1 cellular context compared by ENCODE assay signal in the genomic region with DNA sequence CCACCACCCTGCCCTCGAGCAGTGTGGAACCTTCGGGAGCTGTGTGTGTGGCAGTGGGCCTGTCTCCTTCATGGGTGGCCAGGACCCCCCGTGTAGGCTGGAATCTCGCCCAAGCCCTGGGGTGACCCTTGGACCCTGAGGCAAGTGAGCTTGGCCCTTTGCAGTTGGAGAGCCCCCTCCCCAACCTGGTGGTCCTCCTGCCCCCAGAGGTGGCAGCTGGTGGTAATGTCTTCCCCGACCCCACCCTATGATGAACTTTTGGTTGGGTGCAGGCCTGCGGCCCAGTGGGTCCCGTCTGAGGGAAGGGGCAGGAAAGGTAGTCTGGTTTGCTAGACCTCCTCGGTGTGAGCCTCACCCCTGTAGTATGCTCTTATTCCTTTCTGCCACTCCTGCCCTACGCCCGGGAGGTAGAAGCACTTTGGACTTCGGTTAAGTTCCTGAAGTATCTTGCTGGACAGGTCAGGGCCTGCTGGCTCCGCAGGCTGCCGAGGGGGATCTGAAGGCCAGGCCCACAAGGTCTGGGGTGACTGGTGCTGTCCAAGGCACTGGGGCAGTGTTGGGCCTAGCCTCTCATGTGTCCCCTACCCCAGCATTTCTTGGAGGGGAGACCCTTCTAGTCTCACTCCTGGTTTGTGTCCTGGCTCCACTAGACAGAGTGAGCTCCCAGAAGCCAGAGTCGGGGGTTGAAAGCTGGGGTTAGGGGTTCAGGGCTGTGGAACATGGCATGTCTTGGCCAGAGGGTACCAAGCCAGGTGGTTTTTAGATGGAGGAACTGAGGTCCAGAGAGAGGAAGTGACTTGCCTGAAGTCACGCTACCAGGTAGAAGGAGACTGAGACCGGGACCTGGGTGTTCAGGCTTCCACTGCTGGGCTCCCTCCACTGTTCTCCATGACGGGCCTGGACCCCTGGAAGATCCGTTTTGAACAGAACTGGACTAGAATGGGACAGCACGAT.
TF ChIP-seq lines count a peak whose summit lies in the region.

No MANE protein-coding gene starts in this region.

TF ChIP-seq in HepG2, 621 proteins besides CTCF, POLR2A, EP300 and RAD21 (continued from another document and continues in another):
- TF ChIP-seq, protein P1, sequence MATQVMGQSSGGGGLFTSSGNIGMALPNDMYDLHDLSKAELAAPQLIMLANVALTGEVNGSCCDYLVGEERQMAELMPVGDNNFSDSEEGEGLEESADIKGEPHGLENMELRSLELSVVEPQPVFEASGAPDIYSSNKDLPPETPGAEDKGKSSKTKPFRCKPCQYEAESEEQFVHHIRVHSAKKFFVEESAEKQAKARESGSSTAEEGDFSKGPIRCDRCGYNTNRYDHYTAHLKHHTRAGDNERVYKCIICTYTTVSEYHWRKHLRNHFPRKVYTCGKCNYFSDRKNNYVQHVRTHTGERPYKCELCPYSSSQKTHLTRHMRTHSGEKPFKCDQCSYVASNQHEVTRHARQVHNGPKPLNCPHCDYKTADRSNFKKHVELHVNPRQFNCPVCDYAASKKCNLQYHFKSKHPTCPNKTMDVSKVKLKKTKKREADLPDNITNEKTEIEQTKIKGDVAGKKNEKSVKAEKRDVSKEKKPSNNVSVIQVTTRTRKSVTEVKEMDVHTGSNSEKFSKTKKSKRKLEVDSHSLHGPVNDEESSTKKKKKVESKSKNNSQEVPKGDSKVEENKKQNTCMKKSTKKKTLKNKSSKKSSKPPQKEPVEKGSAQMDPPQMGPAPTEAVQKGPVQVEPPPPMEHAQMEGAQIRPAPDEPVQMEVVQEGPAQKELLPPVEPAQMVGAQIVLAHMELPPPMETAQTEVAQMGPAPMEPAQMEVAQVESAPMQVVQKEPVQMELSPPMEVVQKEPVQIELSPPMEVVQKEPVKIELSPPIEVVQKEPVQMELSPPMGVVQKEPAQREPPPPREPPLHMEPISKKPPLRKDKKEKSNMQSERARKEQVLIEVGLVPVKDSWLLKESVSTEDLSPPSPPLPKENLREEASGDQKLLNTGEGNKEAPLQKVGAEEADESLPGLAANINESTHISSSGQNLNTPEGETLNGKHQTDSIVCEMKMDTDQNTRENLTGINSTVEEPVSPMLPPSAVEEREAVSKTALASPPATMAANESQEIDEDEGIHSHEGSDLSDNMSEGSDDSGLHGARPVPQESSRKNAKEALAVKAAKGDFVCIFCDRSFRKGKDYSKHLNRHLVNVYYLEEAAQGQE (IDR thresholded peaks at IDR 0.05; ENCODE audit: borderline replicate concordance in 1 of 2, low read depth in 1 of 2, low read length in 2 of 2) = peak in 1 of 2 experiments; percentile 34; a peak in 1 of 4 replicates
- TF ChIP-seq NFE2 (CRISPR knock-in tag; IDR thresholded peaks at IDR 0.05) (no peak), SOX6 (IDR thresholded peaks at IDR 0.05) (no peak), SOX6 (CRISPR knock-in tag; IDR thresholded peaks at IDR 0.05) (no peak), ZNF30 (CRISPR knock-in tag; IDR thresholded peaks at IDR 0.05) (no peak), CCAR2 (optimal IDR thresholded peaks at IDR 0.05; ENCODE audit: low read depth, low read length) (no peak), ZFP36L2 (CRISPR knock-in tag; IDR thresholded peaks at IDR 0.05) (no peak), SOX13 (IDR thresholded peaks at IDR 0.05) (no peak), SOX13 (CRISPR knock-in tag; conservative IDR thresholded peaks at IDR 0.05 in 1 of 2, IDR thresholded peaks at IDR 0.05 in 1 of 2) (0 out of 4 replicates have a peak, but pooled peaks of 1 of the 2 experiments have one; percentile 32), SETDB1 (CRISPR knock-in tag; IDR thresholded peaks at IDR 0.05; ENCODE audit: borderline replicate concordance) (no peak), IKZF4 (CRISPR knock-in tag; IDR thresholded peaks at IDR 0.05; ENCODE audit: borderline replicate concordance, low read depth, not compliant biosample characterization) (no peak), PPARG (CRISPR knock-in tag; conservative IDR thresholded peaks at IDR 0.05) (no peak), SAP130 (CRISPR knock-in tag; IDR thresholded peaks at IDR 0.05; ENCODE audit: low read depth) (peak; percentile 67), ASH2L (IDR thresholded peaks at IDR 0.05; ENCODE audit: insufficient read length, low read depth, low read length) (no peak), ZNF34 (CRISPR knock-in tag; IDR thresholded peaks at IDR 0.05; ENCODE audit: borderline replicate concordance) (no peak), DPF2 (CRISPR knock-in tag; IDR thresholded peaks at IDR 0.05; ENCODE audit: borderline replicate concordance, low read depth) (0 out of 2 replicates have a peak, but pooled peaks have one; percentile 12), NR2C2 (CRISPR knock-in tag; IDR thresholded peaks at IDR 0.05; ENCODE audit: borderline replicate concordance) (no peak), ARNT (IDR thresholded peaks at IDR 0.05) (no peak), ELF4 (CRISPR knock-in tag; IDR thresholded peaks at IDR 0.05; ENCODE audit: borderline replicate concordance) (no peak), ZNF296 (CRISPR knock-in tag; conservative IDR thresholded peaks at IDR 0.05) (no peak; the same call in 1 of the 2 replicates), ZNF660 (CRISPR knock-in tag; IDR thresholded peaks at IDR 0.05; ENCODE audit: borderline replicate concordance, low read depth) (no peak), MAFF (IDR thresholded peaks at IDR 0.05; ENCODE audit: low read depth, low read length) (no peak), FOXM1 (CRISPR knock-in tag; IDR thresholded peaks at IDR 0.05) (no peak), CCDC6 (CRISPR knock-in tag; IDR thresholded peaks at IDR 0.05) (0 out of 2 replicates have a peak, but pooled peaks have one; percentile 16), ZNF724P (CRISPR knock-in tag; IDR thresholded peaks at IDR 0.05; ENCODE audit: borderline replicate concordance) (no peak), ZNF713 (CRISPR knock-in tag; IDR thresholded peaks at IDR 0.05) (peak; percentile 38; the same call in 1 of the 2 replicates)
- TF ChIP-seq, protein P2, sequence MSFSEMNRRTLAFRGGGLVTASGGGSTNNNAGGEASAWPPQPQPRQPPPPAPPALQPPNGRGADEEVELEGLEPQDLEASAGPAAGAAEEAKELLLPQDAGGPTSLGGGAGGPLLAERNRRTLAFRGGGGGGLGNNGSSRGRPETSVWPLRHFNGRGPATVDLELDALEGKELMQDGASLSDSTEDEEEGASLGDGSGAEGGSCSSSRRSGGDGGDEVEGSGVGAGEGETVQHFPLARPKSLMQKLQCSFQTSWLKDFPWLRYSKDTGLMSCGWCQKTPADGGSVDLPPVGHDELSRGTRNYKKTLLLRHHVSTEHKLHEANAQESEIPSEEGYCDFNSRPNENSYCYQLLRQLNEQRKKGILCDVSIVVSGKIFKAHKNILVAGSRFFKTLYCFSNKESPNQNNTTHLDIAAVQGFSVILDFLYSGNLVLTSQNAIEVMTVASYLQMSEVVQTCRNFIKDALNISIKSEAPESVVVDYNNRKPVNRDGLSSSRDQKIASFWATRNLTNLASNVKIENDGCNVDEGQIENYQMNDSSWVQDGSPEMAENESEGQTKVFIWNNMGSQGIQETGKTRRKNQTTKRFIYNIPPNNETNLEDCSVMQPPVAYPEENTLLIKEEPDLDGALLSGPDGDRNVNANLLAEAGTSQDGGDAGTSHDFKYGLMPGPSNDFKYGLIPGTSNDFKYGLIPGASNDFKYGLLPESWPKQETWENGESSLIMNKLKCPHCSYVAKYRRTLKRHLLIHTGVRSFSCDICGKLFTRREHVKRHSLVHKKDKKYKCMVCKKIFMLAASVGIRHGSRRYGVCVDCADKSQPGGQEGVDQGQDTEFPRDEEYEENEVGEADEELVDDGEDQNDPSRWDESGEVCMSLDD (CRISPR knock-in tag; IDR thresholded peaks at IDR 0.05; ENCODE audit: borderline replicate concordance) = peak; percentile 39; the same call in 1 of the 2 replicates
- TF ChIP-seq, protein P3, sequence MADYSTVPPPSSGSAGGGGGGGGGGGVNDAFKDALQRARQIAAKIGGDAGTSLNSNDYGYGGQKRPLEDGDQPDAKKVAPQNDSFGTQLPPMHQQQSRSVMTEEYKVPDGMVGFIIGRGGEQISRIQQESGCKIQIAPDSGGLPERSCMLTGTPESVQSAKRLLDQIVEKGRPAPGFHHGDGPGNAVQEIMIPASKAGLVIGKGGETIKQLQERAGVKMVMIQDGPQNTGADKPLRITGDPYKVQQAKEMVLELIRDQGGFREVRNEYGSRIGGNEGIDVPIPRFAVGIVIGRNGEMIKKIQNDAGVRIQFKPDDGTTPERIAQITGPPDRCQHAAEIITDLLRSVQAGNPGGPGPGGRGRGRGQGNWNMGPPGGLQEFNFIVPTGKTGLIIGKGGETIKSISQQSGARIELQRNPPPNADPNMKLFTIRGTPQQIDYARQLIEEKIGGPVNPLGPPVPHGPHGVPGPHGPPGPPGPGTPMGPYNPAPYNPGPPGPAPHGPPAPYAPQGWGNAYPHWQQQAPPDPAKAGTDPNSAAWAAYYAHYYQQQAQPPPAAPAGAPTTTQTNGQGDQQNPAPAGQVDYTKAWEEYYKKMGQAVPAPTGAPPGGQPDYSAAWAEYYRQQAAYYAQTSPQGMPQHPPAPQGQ (CRISPR knock-in tag; IDR thresholded peaks at IDR 0.05; ENCODE audit: borderline replicate concordance) = peak; percentile 50; the same call in 1 of the 2 replicates
- TF ChIP-seq, protein P4, sequence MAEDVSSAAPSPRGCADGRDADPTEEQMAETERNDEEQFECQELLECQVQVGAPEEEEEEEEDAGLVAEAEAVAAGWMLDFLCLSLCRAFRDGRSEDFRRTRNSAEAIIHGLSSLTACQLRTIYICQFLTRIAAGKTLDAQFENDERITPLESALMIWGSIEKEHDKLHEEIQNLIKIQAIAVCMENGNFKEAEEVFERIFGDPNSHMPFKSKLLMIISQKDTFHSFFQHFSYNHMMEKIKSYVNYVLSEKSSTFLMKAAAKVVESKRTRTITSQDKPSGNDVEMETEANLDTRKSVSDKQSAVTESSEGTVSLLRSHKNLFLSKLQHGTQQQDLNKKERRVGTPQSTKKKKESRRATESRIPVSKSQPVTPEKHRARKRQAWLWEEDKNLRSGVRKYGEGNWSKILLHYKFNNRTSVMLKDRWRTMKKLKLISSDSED (CRISPR knock-in tag; IDR thresholded peaks at IDR 0.05) = no peak
- TF ChIP-seq, protein P5, sequence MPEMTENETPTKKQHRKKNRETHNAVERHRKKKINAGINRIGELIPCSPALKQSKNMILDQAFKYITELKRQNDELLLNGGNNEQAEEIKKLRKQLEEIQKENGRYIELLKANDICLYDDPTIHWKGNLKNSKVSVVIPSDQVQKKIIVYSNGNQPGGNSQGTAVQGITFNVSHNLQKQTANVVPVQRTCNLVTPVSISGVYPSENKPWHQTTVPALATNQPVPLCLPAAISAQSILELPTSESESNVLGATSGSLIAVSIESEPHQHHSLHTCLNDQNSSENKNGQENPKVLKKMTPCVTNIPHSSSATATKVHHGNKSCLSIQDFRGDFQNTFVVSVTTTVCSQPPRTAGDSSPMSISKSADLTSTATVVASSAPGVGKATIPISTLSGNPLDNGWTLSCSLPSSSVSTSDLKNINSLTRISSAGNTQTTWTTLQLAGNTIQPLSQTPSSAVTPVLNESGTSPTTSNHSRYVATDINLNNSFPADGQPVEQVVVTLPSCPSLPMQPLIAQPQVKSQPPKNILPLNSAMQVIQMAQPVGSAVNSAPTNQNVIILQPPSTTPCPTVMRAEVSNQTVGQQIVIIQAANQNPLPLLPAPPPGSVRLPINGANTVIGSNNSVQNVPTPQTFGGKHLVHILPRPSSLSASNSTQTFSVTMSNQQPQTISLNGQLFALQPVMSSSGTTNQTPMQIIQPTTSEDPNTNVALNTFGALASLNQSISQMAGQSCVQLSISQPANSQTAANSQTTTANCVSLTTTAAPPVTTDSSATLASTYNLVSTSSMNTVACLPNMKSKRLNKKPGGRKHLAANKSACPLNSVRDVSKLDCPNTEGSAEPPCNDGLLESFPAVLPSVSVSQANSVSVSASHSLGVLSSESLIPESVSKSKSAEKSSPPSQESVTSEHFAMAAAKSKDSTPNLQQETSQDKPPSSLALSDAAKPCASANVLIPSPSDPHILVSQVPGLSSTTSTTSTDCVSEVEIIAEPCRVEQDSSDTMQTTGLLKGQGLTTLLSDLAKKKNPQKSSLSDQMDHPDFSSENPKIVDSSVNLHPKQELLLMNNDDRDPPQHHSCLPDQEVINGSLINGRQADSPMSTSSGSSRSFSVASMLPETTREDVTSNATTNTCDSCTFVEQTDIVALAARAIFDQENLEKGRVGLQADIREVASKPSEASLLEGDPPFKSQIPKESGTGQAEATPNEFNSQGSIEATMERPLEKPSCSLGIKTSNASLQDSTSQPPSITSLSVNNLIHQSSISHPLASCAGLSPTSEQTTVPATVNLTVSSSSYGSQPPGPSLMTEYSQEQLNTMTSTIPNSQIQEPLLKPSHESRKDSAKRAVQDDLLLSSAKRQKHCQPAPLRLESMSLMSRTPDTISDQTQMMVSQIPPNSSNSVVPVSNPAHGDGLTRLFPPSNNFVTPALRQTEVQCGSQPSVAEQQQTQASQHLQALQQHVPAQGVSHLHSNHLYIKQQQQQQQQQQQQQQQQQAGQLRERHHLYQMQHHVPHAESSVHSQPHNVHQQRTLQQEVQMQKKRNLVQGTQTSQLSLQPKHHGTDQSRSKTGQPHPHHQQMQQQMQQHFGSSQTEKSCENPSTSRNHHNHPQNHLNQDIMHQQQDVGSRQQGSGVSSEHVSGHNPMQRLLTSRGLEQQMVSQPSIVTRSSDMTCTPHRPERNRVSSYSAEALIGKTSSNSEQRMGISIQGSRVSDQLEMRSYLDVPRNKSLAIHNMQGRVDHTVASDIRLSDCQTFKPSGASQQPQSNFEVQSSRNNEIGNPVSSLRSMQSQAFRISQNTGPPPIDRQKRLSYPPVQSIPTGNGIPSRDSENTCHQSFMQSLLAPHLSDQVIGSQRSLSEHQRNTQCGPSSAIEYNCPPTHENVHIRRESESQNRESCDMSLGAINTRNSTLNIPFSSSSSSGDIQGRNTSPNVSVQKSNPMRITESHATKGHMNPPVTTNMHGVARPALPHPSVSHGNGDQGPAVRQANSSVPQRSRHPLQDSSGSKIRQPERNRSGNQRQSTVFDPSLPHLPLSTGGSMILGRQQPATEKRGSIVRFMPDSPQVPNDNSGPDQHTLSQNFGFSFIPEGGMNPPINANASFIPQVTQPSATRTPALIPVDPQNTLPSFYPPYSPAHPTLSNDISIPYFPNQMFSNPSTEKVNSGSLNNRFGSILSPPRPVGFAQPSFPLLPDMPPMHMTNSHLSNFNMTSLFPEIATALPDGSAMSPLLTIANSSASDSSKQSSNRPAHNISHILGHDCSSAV (CRISPR knock-in tag; IDR thresholded peaks at IDR 0.05; ENCODE audit: borderline replicate concordance) = no peak
- TF ChIP-seq, protein P6, sequence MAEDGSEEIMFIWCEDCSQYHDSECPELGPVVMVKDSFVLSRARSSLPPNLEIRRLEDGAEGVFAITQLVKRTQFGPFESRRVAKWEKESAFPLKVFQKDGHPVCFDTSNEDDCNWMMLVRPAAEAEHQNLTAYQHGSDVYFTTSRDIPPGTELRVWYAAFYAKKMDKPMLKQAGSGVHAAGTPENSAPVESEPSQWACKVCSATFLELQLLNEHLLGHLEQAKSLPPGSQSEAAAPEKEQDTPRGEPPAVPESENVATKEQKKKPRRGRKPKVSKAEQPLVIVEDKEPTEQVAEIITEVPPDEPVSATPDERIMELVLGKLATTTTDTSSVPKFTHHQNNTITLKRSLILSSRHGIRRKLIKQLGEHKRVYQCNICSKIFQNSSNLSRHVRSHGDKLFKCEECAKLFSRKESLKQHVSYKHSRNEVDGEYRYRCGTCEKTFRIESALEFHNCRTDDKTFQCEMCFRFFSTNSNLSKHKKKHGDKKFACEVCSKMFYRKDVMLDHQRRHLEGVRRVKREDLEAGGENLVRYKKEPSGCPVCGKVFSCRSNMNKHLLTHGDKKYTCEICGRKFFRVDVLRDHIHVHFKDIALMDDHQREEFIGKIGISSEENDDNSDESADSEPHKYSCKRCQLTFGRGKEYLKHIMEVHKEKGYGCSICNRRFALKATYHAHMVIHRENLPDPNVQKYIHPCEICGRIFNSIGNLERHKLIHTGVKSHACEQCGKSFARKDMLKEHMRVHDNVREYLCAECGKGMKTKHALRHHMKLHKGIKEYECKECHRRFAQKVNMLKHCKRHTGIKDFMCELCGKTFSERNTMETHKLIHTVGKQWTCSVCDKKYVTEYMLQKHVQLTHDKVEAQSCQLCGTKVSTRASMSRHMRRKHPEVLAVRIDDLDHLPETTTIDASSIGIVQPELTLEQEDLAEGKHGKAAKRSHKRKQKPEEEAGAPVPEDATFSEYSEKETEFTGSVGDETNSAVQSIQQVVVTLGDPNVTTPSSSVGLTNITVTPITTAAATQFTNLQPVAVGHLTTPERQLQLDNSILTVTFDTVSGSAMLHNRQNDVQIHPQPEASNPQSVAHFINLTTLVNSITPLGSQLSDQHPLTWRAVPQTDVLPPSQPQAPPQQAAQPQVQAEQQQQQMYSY (CRISPR knock-in tag; IDR thresholded peaks at IDR 0.05) = no peak
